ENCODE assay signal across 8 cellular contexts in the genomic region with DNA sequence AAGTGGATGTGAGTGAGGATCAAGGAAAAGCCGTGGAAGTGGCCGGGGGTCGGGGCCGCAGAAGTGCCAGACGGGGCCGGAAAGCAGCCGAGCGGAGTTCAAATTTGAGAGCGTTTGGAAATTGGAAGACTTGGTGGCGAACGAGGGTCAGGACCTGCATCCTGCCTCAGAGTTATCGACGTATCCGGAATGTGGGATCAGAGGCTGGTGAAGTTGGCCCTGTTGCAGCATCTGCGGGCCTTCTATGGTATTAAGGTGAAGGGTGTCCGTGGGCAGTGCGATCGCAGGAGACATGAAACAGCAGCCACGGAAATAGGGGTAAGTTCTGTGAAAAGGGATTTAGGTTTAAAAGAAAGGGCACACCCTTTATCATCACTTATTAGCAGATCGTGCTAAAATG. TPM values are rescaled to one million over a fixed set of nuclear protein-coding genes. Genes with fewer than 3 reads are reported as not detected.
DNase-seq lines count a peak whose midpoint lies in the region; ATAC-seq and TF ChIP-seq lines count a peak whose summit lies in the region.
"Not testable (repeated sequence)": the region's sequence is repeated elsewhere in the genome, so short reads cannot be mapped to it uniquely, and the experiment has no call there.

No MANE protein-coding gene starts in this region.

- not testable (repeated sequence) for TF ChIP-seq CTCF in VCaP (conservative IDR thresholded peaks at IDR 0.05); astrocyte of the spinal cord (IDR thresholded peaks at IDR 0.05; ENCODE audit: low read depth, low read length); fibroblast of pulmonary artery (IDR thresholded peaks at IDR 0.05; ENCODE audit: low read length, missing control alignments)

- H3K27me3 ChIP-seq in ACC112 (ENCODE audit: insufficient read depth, low read length): not testable (repeated sequence)

- H2AFZ ChIP-seq in ACC112 (ENCODE audit: low read length, unreplicated experiment): peak overlapping the region; percentile 25

- H3K36me3 ChIP-seq in ACC112 (ENCODE audit: insufficient read depth, low read length); mesodermal cell (ENCODE audit: control insufficient read depth, insufficient read depth, low read length): not testable (repeated sequence)

- peak overlapping the region; percentile 95 for H3K27ac ChIP-seq in ACC112 (ENCODE audit: low read depth, low read length)
- H3K27ac ChIP-seq in VCaP: peak overlapping the region; percentile 62
- peak overlapping the region; percentile 78 for H3K27ac ChIP-seq in mesodermal cell (ENCODE audit: low read depth, low read length, severe bottlenecking)

- H3K79me2 ChIP-seq in ACC112 (ENCODE audit: control insufficient read depth, insufficient read depth, low read length, unreplicated experiment): peaks cover 40% of the 10 kb centered on the region

- not testable (repeated sequence) for H3K4me1 ChIP-seq in ACC112 (ENCODE audit: control insufficient read depth, insufficient read depth, low read length, unreplicated experiment); mesodermal cell (ENCODE audit: control insufficient read depth, insufficient read depth, low read length, poor library complexity, severe bottlenecking)

- WGBS in mesodermal cell (ENCODE audit: insufficient coverage in 2 of 2), 2 experiments: 0% methylated on average over 4 of the region's 20 CpGs; no CpG with 5 or more reads in 1 of the 2 experiments

- peak; percentile 1 for ATAC-seq in GM19023 (IDR thresholded peaks at IDR 0.05; ENCODE audit: unreplicated experiment)

- H3K4me3 ChIP-seq in ACC112 (ENCODE audit: low read depth, low read length) (peak overlapping the region; percentile 82), astrocyte of the spinal cord (ENCODE audit: low read depth, low read length) (peak overlapping the region; percentile 76), fibroblast of pulmonary artery (replicated peaks; ENCODE audit: low read depth, low read length) (peak overlapping the region; percentile 65), mesodermal cell (ENCODE audit: extremely low read depth, insufficient read depth, low read length, poor library complexity, severe bottlenecking) (peak overlapping the region; percentile 56), skeletal muscle cell (ENCODE audit: low read depth, low read length) (peak overlapping the region; percentile 60)
- H3K4me3 ChIP-seq in Jurkat, Clone E6-1 (ENCODE audit: low read length): peak overlapping the region; percentile 77

- not testable (repeated sequence) for H3K9me3 ChIP-seq in mesodermal cell (ENCODE audit: control insufficient read depth, low read length)

- in situ Hi-C loops in astrocyte of the spinal cord (cut with HindIII; ENCODE audit: low sequenced_read_pairs): not testable (repeated sequence)

- not testable (repeated sequence) for DNase-seq in Jurkat, Clone E6-1 (ENCODE audit: low read depth, low spot score); astrocyte of the spinal cord (ENCODE audit: low read depth, low spot score); fibroblast of pulmonary artery (ENCODE audit: low read depth); skeletal muscle cell (ENCODE audit: low read depth)

RNA-seq across cellular contexts. Expression of gene GOLGA8H, which starts 22.8 kb away (rescaled TPM):
- polyA plus RNA-seq in Jurkat, Clone E6-1 (2012; ENCODE audit: insufficient read depth, insufficient read length): 2.8 TPM
- polyA plus RNA-seq in mesodermal cell (2013, experiment 1 of 2): not detected
- polyA plus RNA-seq in mesodermal cell (2013, experiment 2 of 2): not detected
